In the genomic region with DNA sequence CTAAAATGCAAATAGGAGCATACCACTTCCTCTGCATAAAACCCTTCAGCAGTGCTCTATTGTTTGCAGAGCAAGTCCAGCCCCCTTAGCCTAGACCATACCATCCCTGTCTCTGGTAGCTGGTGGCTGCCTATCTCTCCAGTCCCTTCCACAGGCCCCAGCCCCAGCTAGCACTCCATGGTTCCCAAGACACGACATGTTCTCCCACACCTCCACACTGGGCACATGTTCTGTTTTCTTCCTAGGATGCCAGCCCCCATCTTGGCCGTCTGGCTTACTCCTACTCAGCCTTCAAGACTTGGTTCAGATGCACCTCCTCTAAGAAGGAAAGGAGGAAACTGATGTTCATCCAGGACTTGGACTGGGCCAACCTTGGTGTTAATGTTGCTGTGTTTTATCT, we compare ENCODE assay signal across 3 cellular contexts.
TF ChIP-seq lines count a peak whose summit lies in the region.

No MANE protein-coding gene starts in this region.

TF ChIP-seq in WTC11, 78 proteins besides CTCF, POLR2A, EP300 and RAD21:
- TF ChIP-seq NR2C2 (CRISPR knock-in tag; IDR thresholded peaks at IDR 0.05) (no peak), ATF6 (CRISPR knock-in tag; IDR thresholded peaks at IDR 0.05) (no peak), ETV6 (CRISPR knock-in tag; IDR thresholded peaks at IDR 0.05) (no peak), FOXJ3 (CRISPR knock-in tag; IDR thresholded peaks at IDR 0.05; ENCODE audit: borderline replicate concordance) (no peak), GRHL2 (CRISPR knock-in tag; IDR thresholded peaks at IDR 0.05; ENCODE audit: insufficient replicate concordance, severe bottlenecking) (no peak), ATF3 (CRISPR knock-in tag; conservative IDR thresholded peaks at IDR 0.05) (no peak), SMAD3 (CRISPR knock-in tag; IDR thresholded peaks at IDR 0.05; ENCODE audit: borderline replicate concordance) (no peak), JAZF1 (CRISPR knock-in tag; IDR thresholded peaks at IDR 0.05) (no peak), IRF1 (CRISPR knock-in tag; IDR thresholded peaks at IDR 0.05) (no peak), RORB (CRISPR knock-in tag; IDR thresholded peaks at IDR 0.05) (no peak), PREB (CRISPR knock-in tag; IDR thresholded peaks at IDR 0.05; ENCODE audit: borderline replicate concordance) (no peak)
- TF ChIP-seq, protein P1, sequence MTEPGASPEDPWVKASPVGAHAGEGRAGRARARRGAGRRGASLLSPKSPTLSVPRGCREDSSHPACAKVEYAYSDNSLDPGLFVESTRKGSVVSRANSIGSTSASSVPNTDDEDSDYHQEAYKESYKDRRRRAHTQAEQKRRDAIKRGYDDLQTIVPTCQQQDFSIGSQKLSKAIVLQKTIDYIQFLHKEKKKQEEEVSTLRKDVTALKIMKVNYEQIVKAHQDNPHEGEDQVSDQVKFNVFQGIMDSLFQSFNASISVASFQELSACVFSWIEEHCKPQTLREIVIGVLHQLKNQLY (CRISPR knock-in tag; IDR thresholded peaks at IDR 0.05), result no peak
- TF ChIP-seq, protein P2, sequence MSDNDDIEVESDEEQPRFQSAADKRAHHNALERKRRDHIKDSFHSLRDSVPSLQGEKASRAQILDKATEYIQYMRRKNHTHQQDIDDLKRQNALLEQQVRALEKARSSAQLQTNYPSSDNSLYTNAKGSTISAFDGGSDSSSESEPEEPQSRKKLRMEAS (CRISPR knock-in tag; IDR thresholded peaks at IDR 0.05), result no peak

TF ChIP-seq in H1, 55 proteins besides CTCF, POLR2A, EP300 and RAD21:
- no peak for TF ChIP-seq BRCA1 (IDR thresholded peaks at IDR 0.05; ENCODE audit: low read depth, low read length)
- TF ChIP-seq EZH2 (IDR thresholded peaks at IDR 0.05; ENCODE audit: low read depth, low read length, severe bottlenecking), result no peak
- TF ChIP-seq NANOG (IDR thresholded peaks at IDR 0.05; ENCODE audit: insufficient read depth, low read depth, low read length, poor library complexity, severe bottlenecking), result no peak
- no peak for TF ChIP-seq POU5F1 (IDR thresholded peaks at IDR 0.05; ENCODE audit: low read depth, low read length)
- TF ChIP-seq SAP30 (IDR thresholded peaks at IDR 0.05; ENCODE audit: insufficient read depth, insufficient replicate concordance, low read length), result no peak
- no peak for TF ChIP-seq JUN (IDR thresholded peaks at IDR 0.05; ENCODE audit: low read depth, low read length)
- TF ChIP-seq KDM4A (IDR thresholded peaks at IDR 0.05; ENCODE audit: low read depth, low read length, severe bottlenecking), result no peak
- no peak for TF ChIP-seq POLR2AphosphoS5 (IDR thresholded peaks at IDR 0.05; ENCODE audit: low read depth, low read length)
- TF ChIP-seq SRF (IDR thresholded peaks at IDR 0.05; ENCODE audit: low read depth, low read length), result no peak
- no peak for TF ChIP-seq TAF7 (optimal IDR thresholded peaks at IDR 0.05; ENCODE audit: borderline replicate concordance, low read depth, low read length)
- no peak for TF ChIP-seq RXRA (IDR thresholded peaks at IDR 0.05; ENCODE audit: insufficient read depth, low read depth, low read length)
- TF ChIP-seq TCF12 (IDR thresholded peaks at IDR 0.05; ENCODE audit: low read depth, low read length), result no peak
- TF ChIP-seq SUZ12 (IDR thresholded peaks at IDR 0.05; ENCODE audit: low read length), result no peak
- no peak for TF ChIP-seq TEAD4 (IDR thresholded peaks at IDR 0.05; ENCODE audit: low read depth, low read length)
- no peak for TF ChIP-seq GTF2F1 (IDR thresholded peaks at IDR 0.05; ENCODE audit: borderline replicate concordance, low read depth, low read length)

TF ChIP-seq in HepG2, 621 proteins besides CTCF, POLR2A, EP300 and RAD21:
- TF ChIP-seq SMC3 (IDR thresholded peaks at IDR 0.05; ENCODE audit: low read length) (no peak), FOXO1 (CRISPR knock-in tag; IDR thresholded peaks at IDR 0.05) (no peak), FOXK1 (CRISPR knock-in tag; IDR thresholded peaks at IDR 0.05; ENCODE audit: borderline replicate concordance, low read depth) (no peak), ATF1 (CRISPR knock-in tag; IDR thresholded peaks at IDR 0.05) (no peak), ZFYVE20 (CRISPR knock-in tag; IDR thresholded peaks at IDR 0.05; ENCODE audit: borderline replicate concordance, low read depth) (no peak), ZNF816 (CRISPR knock-in tag; IDR thresholded peaks at IDR 0.05; ENCODE audit: borderline replicate concordance) (no peak), CCDC6 (CRISPR knock-in tag; IDR thresholded peaks at IDR 0.05) (no peak), ZIK1 (CRISPR knock-in tag; IDR thresholded peaks at IDR 0.05; ENCODE audit: borderline replicate concordance, low read depth) (no peak), ISX (CRISPR knock-in tag; conservative IDR thresholded peaks at IDR 0.05) (no peak), SCMH1 (CRISPR knock-in tag; IDR thresholded peaks at IDR 0.05; ENCODE audit: borderline replicate concordance) (no peak), IRX3 (CRISPR knock-in tag; IDR thresholded peaks at IDR 0.05; ENCODE audit: borderline replicate concordance, low read depth) (no peak), IRF1 (CRISPR knock-in tag; IDR thresholded peaks at IDR 0.05; ENCODE audit: low read depth) (no peak), HCFC1 (IDR thresholded peaks at IDR 0.05; ENCODE audit: low read depth, low read length) (no peak), MEF2D (CRISPR knock-in tag; IDR thresholded peaks at IDR 0.05) (no peak)
- TF ChIP-seq, protein P3, sequence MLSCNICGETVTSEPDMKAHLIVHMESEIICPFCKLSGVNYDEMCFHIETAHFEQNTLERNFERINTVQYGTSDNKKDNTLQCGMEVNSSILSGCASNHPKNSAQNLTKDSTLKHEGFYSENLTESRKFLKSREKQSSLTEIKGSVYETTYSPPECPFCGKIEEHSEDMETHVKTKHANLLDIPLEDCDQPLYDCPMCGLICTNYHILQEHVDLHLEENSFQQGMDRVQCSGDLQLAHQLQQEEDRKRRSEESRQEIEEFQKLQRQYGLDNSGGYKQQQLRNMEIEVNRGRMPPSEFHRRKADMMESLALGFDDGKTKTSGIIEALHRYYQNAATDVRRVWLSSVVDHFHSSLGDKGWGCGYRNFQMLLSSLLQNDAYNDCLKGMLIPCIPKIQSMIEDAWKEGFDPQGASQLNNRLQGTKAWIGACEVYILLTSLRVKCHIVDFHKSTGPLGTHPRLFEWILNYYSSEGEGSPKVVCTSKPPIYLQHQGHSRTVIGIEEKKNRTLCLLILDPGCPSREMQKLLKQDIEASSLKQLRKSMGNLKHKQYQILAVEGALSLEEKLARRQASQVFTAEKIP (CRISPR knock-in tag; IDR thresholded peaks at IDR 0.05; ENCODE audit: borderline replicate concordance), result no peak
